Comparison of ENCODE assay signal across 8 cellular contexts in genomic region chr7:132318338-132319318, GRCh38.
DNase-seq lines count a peak whose midpoint lies in the region; ATAC-seq and TF ChIP-seq lines count a peak whose summit lies in the region.

No MANE protein-coding gene starts in this region.

- no peak overlapping the region for H3K4me3 ChIP-seq in OCI-LY1 (ENCODE audit: low read depth, low read length, poor library complexity, severe bottlenecking)

- peaks cover 3% of the 10 kb centered on the region for H3K4me1 ChIP-seq in OCI-LY1 (ENCODE audit: insufficient read depth, low read length, severe bottlenecking)

- no peaks in the 10 kb centered on the region for H3K36me3 ChIP-seq in OCI-LY1 (ENCODE audit: insufficient read depth, low read length)

- H3K4me2 ChIP-seq in OCI-LY1 (ENCODE audit: low read length) = no peak overlapping the region

- H2AFZ ChIP-seq in OCI-LY1 (ENCODE audit: low read length) = no peak overlapping the region

- no peaks in the 10 kb centered on the region for H3F3A ChIP-seq in OCI-LY1 (ENCODE audit: insufficient read depth, low read length)

- peak; percentile 97 for TF ChIP-seq CTCF in OCI-LY1 (IDR thresholded peaks at IDR 0.05; ENCODE audit: low read length)

- no peaks in the 10 kb centered on the region for H3K9me2 ChIP-seq in OCI-LY1 (ENCODE audit: low read depth, low read length)

- no peak overlapping the region for H3K27ac ChIP-seq in OCI-LY1 (ENCODE audit: low read depth, low read length, poor library complexity, severe bottlenecking)

- no peaks in the 10 kb centered on the region for H3K9me3 ChIP-seq in OCI-LY1 (ENCODE audit: low read length)

- no peaks in the 10 kb centered on the region for H3K27me3 ChIP-seq in OCI-LY1 (ENCODE audit: insufficient read depth, low read length)

- ATAC-seq in GM21381 (IDR thresholded peaks at IDR 0.05; ENCODE audit: unreplicated experiment) = peak; percentile 89

- H4K20me1 ChIP-seq in OCI-LY1 (ENCODE audit: insufficient read depth, low read length) = no peaks in the 10 kb centered on the region

- DNase-seq in COR-L47 (lab: John Stamatoyannopoulos, UW) (peak; percentile 70), HuH-7 (ENCODE audit: low spot score) (peak; percentile 82), epidermal melanocyte (ENCODE audit: insufficient read length, low spot score) (peak; percentile 86), midbrain (lab: John Stamatoyannopoulos, UW) (peak; percentile 87)
- DNase-seq in activated CD8-positive, alpha-beta memory T cell treated with anti-CD3 and anti-CD28 coated beads, Interleukin-2, amount 50 U/mL, for 24 hours (ENCODE audit: extremely low read depth) = peak; percentile 31
- peak; percentile 41 to 50 for DNase-seq in stimulated activated CD8-positive, alpha-beta memory T cell treated with anti-CD3 and anti-CD28 coated beads, Interleukin-4, amount 100 ng/mL, for 4 hours (ENCODE audit: low read depth in 2 of 2, low spot score in 1 of 2)

- no peak overlapping the region for H3K9ac ChIP-seq in OCI-LY1 (ENCODE audit: low read length)

- no peaks in the 10 kb centered on the region for H3K79me2 ChIP-seq in OCI-LY1 (ENCODE audit: insufficient read depth, low read length)

Comparison
In these comparisons a context has a peak if more than half of its experiments do, and no peak if none do; other contexts are left out.
1. DNase-seq: peak in every context shown above with its lines; median percentile 87 in midbrain; 86 in epidermal melanocyte; 82 in HuH-7; 70 in COR-L47; 46 in stimulated activated CD8-positive, alpha-beta memory T cell treated with anti-CD3 and anti-CD28 coated beads, Interleukin-4, amount 100 ng/mL, for 4 hours; 31 in activated CD8-positive, alpha-beta memory T cell treated with anti-CD3 and anti-CD28 coated beads, Interleukin-2, amount 50 U/mL, for 24 hours.